ENCODE assay signal across 8 cellular contexts in the genomic region with DNA sequence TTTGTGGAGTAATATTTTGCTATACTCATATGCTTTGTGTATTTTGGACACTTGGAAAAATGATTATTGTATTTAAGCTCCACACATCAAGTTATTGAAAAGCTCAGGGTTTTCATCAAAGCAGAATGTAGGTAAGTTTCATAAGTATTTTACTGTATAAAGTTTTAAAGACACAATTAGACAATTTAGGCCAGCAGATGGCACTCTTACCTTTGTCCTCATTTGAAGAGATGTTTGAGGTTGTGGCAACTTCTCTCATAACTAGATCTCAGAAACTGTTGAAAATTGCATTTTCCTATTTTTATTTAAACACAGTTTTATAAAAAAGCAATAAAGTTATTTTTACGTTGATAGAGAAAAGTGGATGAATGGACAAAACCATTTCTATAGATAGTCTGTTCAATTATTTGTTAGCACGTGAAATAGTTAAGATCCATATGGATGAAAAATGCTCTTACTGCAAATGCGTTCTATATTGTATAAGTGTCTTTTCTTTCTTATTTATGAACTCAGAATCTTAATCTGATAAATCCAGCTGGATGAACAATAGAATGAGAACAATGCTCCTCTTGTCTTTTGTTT.
A peak's percentile ranks its signal among the peaks of the same experiment; 100 is the strongest.
DNase-seq lines count a peak whose midpoint lies in the region; ATAC-seq, FAIRE-seq and TF ChIP-seq lines count a peak whose summit lies in the region.

No MANE protein-coding gene starts in this region.

- peak in 3 of 4 donors; percentile 19 to 56 (median 39) for TF ChIP-seq CTCF in pancreas (IDR thresholded peaks at IDR 0.05)

- peak; percentile 67 for DNase-seq in ACHN
- DNase-seq in GDM1 (lab: John Stamatoyannopoulos, UW), result peak; percentile 6
- peak; percentile 66 for DNase-seq in MV-4-11 (lab: John Stamatoyannopoulos, UW)
- peak; percentile 54 for DNase-seq in SW480 (ENCODE audit: low spot score)
- peak; percentile 53 for DNase-seq in fibroblast of the conjunctiva (ENCODE audit: low read depth)
- DNase-seq in pancreas, result peak in 3 of 6 donors; percentile 17 to 39 (median 34)

- in situ Hi-C loops in ACHN (cut with HindIII; ENCODE audit: low pct_ligation_motif_present, low pct_unique_long_range_greater_than_20kb, low sequenced_read_pairs), result no loop called here

- intact Hi-C loops in pancreas (cut with DNase I), result no loop called here

- H3K9me3 ChIP-seq in pancreas, result no peaks in the 10 kb centered on the region

- H3K36me3 ChIP-seq in pancreas, result no peaks in the 10 kb centered on the region

- no peak overlapping the region for H3K4me3 ChIP-seq in pancreas

- H3K27ac ChIP-seq in pancreas, result no peak overlapping the region

- FAIRE-seq in pancreas (lab: Jason Lieb, UNC), result peak; percentile 94

- ATAC-seq in pancreas (peak; percentile 80 to 91 (median 85)), HG02759 (IDR thresholded peaks at IDR 0.05; ENCODE audit: unreplicated experiment) (no peak), GM21723 (IDR thresholded peaks at IDR 0.05; ENCODE audit: unreplicated experiment) (no peak)

- H3K4me1 ChIP-seq in pancreas, result peaks cover 0 to 5% (median 0%) of the 10 kb centered on the region in 3 donors

- WGBS in pancreas, 2 donors, result 39 to 52% methylated on average over 3 of the region's 3 CpGs

- H3K27me3 ChIP-seq in pancreas, result no peaks in the 10 kb centered on the region

Comparison
In these comparisons a context has a peak if more than half of its experiments do, and no peak if none do; other contexts are left out.
1. ATAC-seq: peak in pancreas (4 of 4); none in HG02759 (single experiment) and GM21723 (single experiment).